In the genomic region with DNA sequence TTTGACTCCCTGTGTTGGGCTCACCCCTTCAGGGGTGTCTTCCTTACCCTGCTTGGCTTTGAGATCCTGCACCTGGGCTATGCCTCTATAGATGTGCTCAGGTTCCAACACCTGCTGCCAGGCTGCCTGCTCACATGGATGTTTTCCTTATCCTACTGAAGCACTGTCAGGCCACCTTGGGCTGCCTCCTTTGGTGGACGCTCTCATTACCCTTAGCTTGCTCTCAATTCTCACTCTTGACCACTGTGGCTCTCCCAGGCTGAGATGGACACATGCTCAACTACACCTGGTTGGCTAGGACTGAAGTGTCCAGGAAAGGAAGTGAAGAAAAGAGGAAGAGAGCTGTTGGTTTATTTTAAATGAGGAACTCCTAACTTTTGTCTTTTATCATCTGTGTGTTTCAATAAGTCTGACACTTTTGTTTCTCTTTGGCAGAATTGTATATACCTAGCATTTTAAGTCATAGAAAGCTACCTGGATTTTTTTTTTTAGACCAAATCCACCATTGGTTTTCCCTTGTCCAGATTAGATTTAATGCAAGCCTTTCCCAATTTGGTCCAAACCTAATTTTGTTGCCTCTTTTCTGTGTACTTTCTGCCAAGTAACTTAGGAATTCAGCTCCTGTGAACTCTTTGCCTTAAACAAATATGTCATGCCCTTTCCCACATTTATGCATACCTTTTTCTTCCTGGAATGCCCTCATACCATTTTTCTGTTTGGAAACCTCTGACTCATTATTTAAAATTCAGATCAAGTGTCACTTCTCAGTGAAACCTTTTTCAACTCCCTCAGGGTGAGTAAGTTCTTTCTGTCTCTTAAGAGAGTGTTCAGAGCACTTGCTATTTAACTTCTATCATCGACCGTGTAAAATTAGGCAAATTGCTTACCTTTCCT, we compare ENCODE assay signal across 14 cellular contexts.
DNase-seq lines count a peak whose midpoint lies in the region; ATAC-seq, FAIRE-seq and TF ChIP-seq lines count a peak whose summit lies in the region.
"Had no signal": no experiment of that assay in that cellular context is flagged by ENCODE, and none has a peak within 500 bp of the region (broad histone marks: within the 10 kb centered on the region; RNA-seq: fewer than 3 reads in every experiment).

No MANE protein-coding gene starts in this region.

- H3K4me1 ChIP-seq in Caco-2 (peaks cover 31% of the 10 kb centered on the region), IMR-90 (ENCODE audit: control insufficient read depth, insufficient read depth, low read length) (peaks cover 3% of the 10 kb centered on the region; the same call in 1 of the 2 replicates), GM12878 (ENCODE audit: control insufficient read depth, insufficient read depth, low read length) (no peaks in the 10 kb centered on the region), mesenchymal stem cell (ENCODE audit: control insufficient read depth, insufficient read depth, low read depth, low read length) (peaks cover 8% of the 10 kb centered on the region)
- H3K4me1 ChIP-seq: testis had no signal

- H3K23ac ChIP-seq in IMR-90 (ENCODE audit: low read depth, low read length) = no peak overlapping the region
- no peak overlapping the region for H3K23ac ChIP-seq in mesenchymal stem cell (ENCODE audit: low read length in 2 of 2)

- H3K36me3 ChIP-seq in Caco-2 (ENCODE audit: control insufficient read depth, insufficient read depth, low read length) (no peaks in the 10 kb centered on the region), IMR-90 (ENCODE audit: control insufficient read depth, insufficient read depth, low read length) (no peaks in the 10 kb centered on the region), GM12878 (ENCODE audit: control insufficient read depth in 2 of 2, insufficient read depth in 2 of 2, low read length in 1 of 2) (no peaks in the 10 kb centered on the region), mesenchymal stem cell (ENCODE audit: control insufficient read depth in 1 of 2, insufficient read depth in 2 of 2, low read depth in 1 of 2, low read length in 2 of 2) (no peaks in the 10 kb centered on the region)

- H3K27ac ChIP-seq in IMR-90 (ENCODE audit: insufficient read depth, low read length) = no peak overlapping the region
- no peak overlapping the region for H3K27ac ChIP-seq in GM12878 (ENCODE audit: control insufficient read depth, insufficient read depth)
- peak overlapping the region; percentile 92 for H3K27ac ChIP-seq in mesenchymal stem cell (ENCODE audit: low read length, poor library complexity, severe bottlenecking)
- H3K27ac ChIP-seq: testis had no signal

- H2BK12ac ChIP-seq in mesenchymal stem cell (ENCODE audit: low read length in 2 of 2) = peak overlapping the region in 1 of 2 experiments; percentile 52

- no peaks in the 10 kb centered on the region for H3K9me3 ChIP-seq in Caco-2
- no peaks in the 10 kb centered on the region; the same call in 1 of the 2 replicates for H3K9me3 ChIP-seq in IMR-90 (ENCODE audit: control insufficient read depth, insufficient read depth, low read length)
- H3K9me3 ChIP-seq in GM12878 (replicated peaks; ENCODE audit: control insufficient read depth, insufficient read depth, low read length) = no peaks in the 10 kb centered on the region; the same call in 2 of the 3 replicates
- no peaks in the 10 kb centered on the region for H3K9me3 ChIP-seq in mesenchymal stem cell (ENCODE audit: control insufficient read depth, low read length)
- H3K9me3 ChIP-seq: testis had no signal

- H3K4me3 ChIP-seq in Caco-2 (ENCODE audit: low read depth, low read length) (no peak overlapping the region), IMR-90 (ENCODE audit: insufficient read depth, low read depth, low read length) (no peak overlapping the region), GM12878 (no peak overlapping the region), mesenchymal stem cell (ENCODE audit: insufficient read depth in 1 of 2, low read depth in 1 of 2, low read length in 2 of 2) (no peak overlapping the region)
- H3K4me3 ChIP-seq: testis had no signal

- H2AFZ ChIP-seq in IMR-90 (replicated peaks; ENCODE audit: low read length, poor library complexity) (peak overlapping the region; percentile 25), GM12878 (ENCODE audit: control insufficient read depth, low read depth, low read length) (no peak overlapping the region), mesenchymal stem cell (ENCODE audit: low read depth, low read length) (no peak overlapping the region)

- H3K79me2 ChIP-seq in GM12878 (ENCODE audit: control insufficient read depth, insufficient read depth, low read length) = no peaks in the 10 kb centered on the region

- RAD21 ChIA-PET in GM12878 (lab: Charles Lee; ENCODE audit: unreplicated experiment) = no interaction called here

- H2BK20ac ChIP-seq in IMR-90 (ENCODE audit: low read depth, low read length) = no peak overlapping the region

- CTCF ChIA-PET in Caco-2 (lab: Charles Lee) = no interaction called here
- CTCF ChIA-PET in IMR-90 (lab: Yijun Ruan, JAX) = interaction anchor here (0.6 kb wide), 1 partner anchor 266 kb away, joined by 3 read pairs; no protein-coding TSS in a partner anchor
- CTCF ChIA-PET in GM12878 (lab: Yijun Ruan, JAX) = no interaction called here
- CTCF ChIA-PET in activated CD4-positive, alpha-beta memory T cell treated with anti-CD3 and anti-CD28 coated beads, Interleukin-2, amount 10 ng/mL, durations not matched to agents 7 days and 5 days (lab: Charles Lee) = no interaction called here

- H3K27me3 ChIP-seq in Caco-2 (replicated peaks; ENCODE audit: control insufficient read depth, insufficient read depth, low read length) (no peaks in the 10 kb centered on the region), IMR-90 (ENCODE audit: control insufficient read depth, insufficient read depth, low read length) (peaks cover 3% of the 10 kb centered on the region), GM12878 (replicated peaks in 1 of 2; ENCODE audit: control insufficient read depth in 2 of 2, insufficient read depth in 2 of 2, low read length in 1 of 2) (no peaks in the 10 kb centered on the region), mesenchymal stem cell (ENCODE audit: control insufficient read depth in 1 of 2, insufficient read depth in 1 of 2, low read length in 2 of 2) (no peaks in the 10 kb centered on the region)
- H3K27me3 ChIP-seq: testis had no signal

- H3K36me3 Mint-ChIP-seq in Caco-2 (ENCODE audit: insufficient read depth, unreplicated experiment) = peaks cover 11% of the 10 kb centered on the region
- no peaks in the 10 kb centered on the region for H3K36me3 Mint-ChIP-seq in activated CD4-positive, alpha-beta memory T cell treated with anti-CD3 and anti-CD28 coated beads, Interleukin-2, amount 10 ng/mL, durations not matched to agents 7 days and 5 days (ENCODE audit: low read depth)

- TF ChIP-seq RAD21 in IMR-90 (IDR thresholded peaks at IDR 0.05; ENCODE audit: low read length) (no peak), GM12878 (IDR thresholded peaks at IDR 0.05; ENCODE audit: insufficient read depth, low read depth, low read length) (no peak)

- no peak overlapping the region for H2BK5ac ChIP-seq in IMR-90 (ENCODE audit: low read depth, low read length, poor library complexity, severe bottlenecking)
- H2BK5ac ChIP-seq in mesenchymal stem cell (ENCODE audit: low read depth, low read length, poor library complexity, severe bottlenecking) = peak overlapping the region; percentile 46

- no peak overlapping the region for H2AK9ac ChIP-seq in IMR-90 (replicated peaks; ENCODE audit: low read depth, low read length, poor library complexity)

- no peak overlapping the region for H4K5ac ChIP-seq in IMR-90 (ENCODE audit: low read depth, low read length)

- TF ChIP-seq EP300 in GM12878 (IDR thresholded peaks at IDR 0.05; ENCODE audit: borderline replicate concordance in 1 of 2, control insufficient read depth in 1 of 2, low read depth in 2 of 2, low read length in 2 of 2) = no peak

- no peak overlapping the region for H3K56ac ChIP-seq in IMR-90 (ENCODE audit: extremely low read depth, insufficient read depth, low read length)

- intact Hi-C loops in Caco-2 (cut with micrococcal nuclease; ENCODE audit: unreplicated experiment) = no loop called here
- intact Hi-C loops in IMR-90 (cut with micrococcal nuclease) = no loop called here
- intact Hi-C loops in GM12878 (cut with micrococcal nuclease; ENCODE audit: unreplicated experiment) = no loop called here

- H3K4me3 Mint-ChIP-seq in Caco-2 (ENCODE audit: unreplicated experiment) = peak overlapping the region; percentile 51
- no peak overlapping the region for H3K4me3 Mint-ChIP-seq in activated CD4-positive, alpha-beta memory T cell treated with anti-CD3 and anti-CD28 coated beads, Interleukin-2, amount 10 ng/mL, durations not matched to agents 7 days and 5 days
- H3K4me3 Mint-ChIP-seq: neural crest cell, WTC11 had no signal

- no peaks in the 10 kb centered on the region for H3K79me1 ChIP-seq in IMR-90 (ENCODE audit: low read depth in 1 of 2, low read length in 2 of 2)
- no peaks in the 10 kb centered on the region for H3K79me1 ChIP-seq in mesenchymal stem cell (replicated peaks; ENCODE audit: low read length, poor library complexity, severe bottlenecking)

- no peak overlapping the region for H3K14ac ChIP-seq in IMR-90 (replicated peaks; ENCODE audit: low read depth, low read length)
- H3K14ac ChIP-seq in mesenchymal stem cell (ENCODE audit: low read length in 2 of 2) = no peak overlapping the region

- peaks cover 29% of the 10 kb centered on the region for H3K9me3 Mint-ChIP-seq in Caco-2 (ENCODE audit: unreplicated experiment)
- peaks cover 7% of the 10 kb centered on the region for H3K9me3 Mint-ChIP-seq in activated CD4-positive, alpha-beta memory T cell treated with anti-CD3 and anti-CD28 coated beads, Interleukin-2, amount 10 ng/mL, durations not matched to agents 7 days and 5 days

- H3K18ac ChIP-seq in IMR-90 (ENCODE audit: low read depth, low read length) (no peak overlapping the region), mesenchymal stem cell (ENCODE audit: low read depth in 1 of 2, low read length in 2 of 2) (peak overlapping the region in 1 of 2 experiments; percentile 17)

- POLR2A ChIA-PET in Caco-2 (lab: Charles Lee) (interaction anchor here (0.7 kb wide), 1 partner anchor 250 kb away, joined by 3 read pairs; no protein-coding TSS in a partner anchor), IMR-90 (lab: Charles Lee; ENCODE audit: unreplicated experiment) (no interaction called here), GM12878 (lab: Charles Lee) (no interaction called here)
- POLR2A ChIA-PET in activated CD4-positive, alpha-beta memory T cell treated with anti-CD3 and anti-CD28 coated beads, Interleukin-2, amount 10 ng/mL, durations not matched to agents 7 days and 5 days (lab: Charles Lee) = no interaction called here

- H4K91ac ChIP-seq in IMR-90 (ENCODE audit: insufficient read depth, low read depth, low read length) (no peak overlapping the region), mesenchymal stem cell (ENCODE audit: low read length) (peak overlapping the region; percentile 66)

- H3K27me3 Mint-ChIP-seq in Caco-2 (ENCODE audit: insufficient read depth, unreplicated experiment) = no peaks in the 10 kb centered on the region
- H3K27me3 Mint-ChIP-seq in activated CD4-positive, alpha-beta memory T cell treated with anti-CD3 and anti-CD28 coated beads, Interleukin-2, amount 10 ng/mL, durations not matched to agents 7 days and 5 days = no peaks in the 10 kb centered on the region

- SMC1A ChIA-PET in GM12878 (lab: Charles Lee; ENCODE audit: uncharacterized antibody, unreplicated experiment) = no interaction called here

- H2BK15ac ChIP-seq in IMR-90 (ENCODE audit: low read depth, low read length) = no peak overlapping the region; the same call in 2 of the 3 replicates
- H2BK15ac ChIP-seq in mesenchymal stem cell (ENCODE audit: low read depth, poor library complexity, severe bottlenecking) = peak overlapping the region; percentile 80

- no peak for FAIRE-seq in GM12878 (lab: Jason Lieb, UNC)

- H3K4ac ChIP-seq in IMR-90 (ENCODE audit: low read depth, low read length) (no peak overlapping the region), mesenchymal stem cell (ENCODE audit: low read depth in 1 of 2, low read length in 2 of 2) (no peak overlapping the region)

- H3K27ac Mint-ChIP-seq in Caco-2 (ENCODE audit: unreplicated experiment) = peak overlapping the region; percentile 93
- no peak overlapping the region for H3K27ac Mint-ChIP-seq in activated CD4-positive, alpha-beta memory T cell treated with anti-CD3 and anti-CD28 coated beads, Interleukin-2, amount 10 ng/mL, durations not matched to agents 7 days and 5 days
- H3K27ac Mint-ChIP-seq: WTC11 had no signal

- H3K9me1 ChIP-seq in IMR-90 (ENCODE audit: insufficient read depth, low read length) = no peaks in the 10 kb centered on the region

- H3K4me1 Mint-ChIP-seq in Caco-2 (ENCODE audit: low read depth, unreplicated experiment) = peaks cover 37% of the 10 kb centered on the region
- no peaks in the 10 kb centered on the region for H3K4me1 Mint-ChIP-seq in activated CD4-positive, alpha-beta memory T cell treated with anti-CD3 and anti-CD28 coated beads, Interleukin-2, amount 10 ng/mL, durations not matched to agents 7 days and 5 days

- no peak for TF ChIP-seq POLR2A in IMR-90 (IDR thresholded peaks at IDR 0.05; ENCODE audit: low read depth, low read length)
- TF ChIP-seq POLR2A in GM12878 (IDR thresholded peaks at IDR 0.05; ENCODE audit: low read depth, low read length) = no peak

- DNase-seq in Caco-2 (peak in 1 of 2 experiments; percentile 29), IMR-90 (peak; percentile 6), GM12878 (ENCODE audit: low read depth, low spot score) (no peak), mesenchymal stem cell (peak; percentile 22), SHP77 (lab: John Stamatoyannopoulos, UW) (no peak), GM13976 (ENCODE audit: low spot score) (no peak)
- no peak for DNase-seq in activated CD4-positive, alpha-beta memory T cell treated with anti-CD3 and anti-CD28 coated beads, Interleukin-2, amount 10 ng/mL, durations not matched to agents 7 days and 5 days
- DNase-seq: activated gamma-delta T cell; effector CD8-positive, alpha-beta T cell; NCI-H1417; testis had no signal

- H4K20me1 ChIP-seq in IMR-90 (ENCODE audit: insufficient read depth, low read length) (no peaks in the 10 kb centered on the region), GM12878 (ENCODE audit: control insufficient read depth, insufficient read depth) (no peaks in the 10 kb centered on the region)

- H4K8ac ChIP-seq in IMR-90 (ENCODE audit: low read depth in 2 of 2, low read length in 2 of 2) (no peak overlapping the region), mesenchymal stem cell (ENCODE audit: low read length) (no peak overlapping the region)

- no peak overlapping the region; the same call in 1 of the 2 replicates for H2AK5ac ChIP-seq in IMR-90 (ENCODE audit: low read depth, low read length)
- peak overlapping the region; percentile 47 for H2AK5ac ChIP-seq in mesenchymal stem cell (ENCODE audit: low read length, severe bottlenecking)

- ATAC-seq in IMR-90 (ENCODE audit: low read depth) (peak; percentile 60), GM12878 (no peak), HG03108 (IDR thresholded peaks at IDR 0.05; ENCODE audit: unreplicated experiment) (no peak)
- ATAC-seq: WTC11 had no signal

- dilution Hi-C loops in IMR-90 (cut with HindIII; ENCODE audit: low sequenced_read_pairs, unreplicated experiment) = no loop called here

- H3K9ac ChIP-seq in IMR-90 (ENCODE audit: low read depth, low read length) (no peak overlapping the region), GM12878 (ENCODE audit: control insufficient read depth, insufficient read depth, low read length) (no peak overlapping the region), mesenchymal stem cell (ENCODE audit: low read length) (no peak overlapping the region)

- BruUV-seq in Caco-2 (replicated peaks; lab: Mats Ljungman, UMichigan) (no TSS peak), IMR-90 (replicated peaks; lab: Mats Ljungman, UMichigan) (no TSS peak), GM12878 (replicated peaks; lab: Mats Ljungman, UMichigan) (no TSS peak)

- in situ Hi-C loops in IMR-90 (cut with MboI; ENCODE audit: low sequenced_read_pairs) = no loop called here
- in situ Hi-C loops in GM12878 (cut with MboI) = no loop called here
- in situ Hi-C loops in GM13976 (cut with MboI; ENCODE audit: low sequenced_read_pairs, unreplicated experiment) = no loop called here

- H2BK120ac ChIP-seq in IMR-90 (ENCODE audit: low read depth, low read length) = no peak overlapping the region
- H2BK120ac ChIP-seq in mesenchymal stem cell (ENCODE audit: low read depth, low read length) = no peak overlapping the region

- H3K4me2 ChIP-seq in IMR-90 (ENCODE audit: low read depth, low read length) (no peak overlapping the region), GM12878 (ENCODE audit: control insufficient read depth, insufficient read depth) (no peak overlapping the region), mesenchymal stem cell (ENCODE audit: low read length, poor library complexity, severe bottlenecking) (no peak overlapping the region)

- no CpG with 5 or more reads among the region's 3 CpGs for WGBS in IMR-90 (ENCODE audit: extremely low coverage in 2 of 2, insufficient read length in 1 of 2), 2 experiments
- 0% methylated on average over 3 of the region's 3 CpGs for WGBS in GM12878 (ENCODE audit: insufficient coverage, insufficient replicate concordance, low lambda C conversion rate, missing lambda C conversion rate)
- no CpG with 5 or more reads among the region's 3 CpGs for WGBS in mesenchymal stem cell

- no peak for TF ChIP-seq CTCF in Caco-2 (IDR thresholded peaks at IDR 0.05; ENCODE audit: insufficient read depth in 1 of 2, low read depth in 1 of 2, low read length in 1 of 2, severe bottlenecking in 1 of 2, unreplicated experiment in 1 of 2)
- no peak for TF ChIP-seq CTCF in IMR-90 (conservative IDR thresholded peaks at IDR 0.05; ENCODE audit: low read depth, low read length)
- TF ChIP-seq CTCF in GM12878 (IDR thresholded peaks at IDR 0.05 in 2 of 3, conservative IDR thresholded peaks at IDR 0.05 in 1 of 3; ENCODE audit: control insufficient read depth in 2 of 3, extremely low read depth in 1 of 3, insufficient read depth in 1 of 3, low read depth in 3 of 3, low read length in 3 of 3) = no peak
- no peak for TF ChIP-seq CTCF in GM13976 (IDR thresholded peaks at IDR 0.05; ENCODE audit: borderline replicate concordance, control extremely low read depth, extremely low read depth, insufficient read depth, missing control alignments)

Comparison
In these comparisons a context has a peak if more than half of its experiments do, and no peak if none do; other contexts are left out.
1. DNase-seq: peak in IMR-90 (single experiment) and mesenchymal stem cell (single experiment); none in GM12878 (single experiment), SHP77 (0 of 2), GM13976 (single experiment) and activated CD4-positive, alpha-beta memory T cell treated with anti-CD3 and anti-CD28 coated beads, Interleukin-2, amount 10 ng/mL, durations not matched to agents 7 days and 5 days (single experiment).